Comparison of ENCODE assay signal across 20 cellular contexts in the genomic region with DNA sequence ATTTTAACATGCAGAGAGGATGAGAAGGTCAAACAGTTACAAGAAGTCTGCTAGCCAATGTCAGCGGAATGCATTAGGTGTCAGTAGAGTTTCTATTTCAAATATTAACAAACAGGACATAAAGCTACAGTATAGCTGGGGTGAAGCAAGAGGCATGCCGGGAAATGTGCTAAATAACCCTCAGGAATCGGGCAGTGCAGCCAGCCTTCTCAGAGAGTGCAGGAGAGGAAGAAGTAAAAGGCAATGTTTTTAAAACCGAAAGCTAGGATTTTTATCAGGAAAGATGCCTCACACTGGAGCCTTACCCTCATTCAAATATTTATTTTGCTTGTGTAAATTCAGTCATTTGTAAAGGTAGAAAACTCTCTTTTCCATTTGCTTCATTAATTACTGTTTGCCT. TPM values are rescaled to one million over a fixed set of nuclear protein-coding genes. Genes with fewer than 3 reads are reported as not detected.
A peak's percentile ranks its signal among the peaks of the same experiment; 100 is the strongest.
DNase-seq lines count a peak whose midpoint lies in the region; ATAC-seq, FAIRE-seq and TF ChIP-seq lines count a peak whose summit lies in the region.
"Had no signal": no experiment of that assay in that cellular context is flagged by ENCODE, and none has a peak within 500 bp of the region (broad histone marks: within the 10 kb centered on the region; RNA-seq: fewer than 3 reads in every experiment).

No MANE protein-coding gene starts in this region.

- peaks cover 6% of the 10 kb centered on the region; the same call in 1 of the 2 replicates for H3K4me1 Mint-ChIP-seq in HFFc6 (ENCODE audit: low read depth)
- H3K4me1 Mint-ChIP-seq: CD4-positive, CD25-positive, alpha-beta regulatory T cell; central memory CD8-positive, alpha-beta T cell; naive thymus-derived CD8-positive, alpha-beta T cell had no signal

- ATAC-seq in RWPE2 (ENCODE audit: low read depth) (peak; percentile 50; the same call in 2 of the 3 replicates), pancreas (peak in 3 of 4 donors; percentile 36 to 57 (median 42)), HG02885 (IDR thresholded peaks at IDR 0.05; ENCODE audit: poor library complexity, unreplicated experiment) (no peak)
- ATAC-seq in stimulated activated naive CD8-positive, alpha-beta T cell treated with anti-CD3 and anti-CD28 coated beads, Interleukin-15, Interleukin-2, amounts not matched to agents 100 U/mL and 50 U/mL, for 24 hours = no peak
- ATAC-seq: naive thymus-derived CD8-positive, alpha-beta T cell; right cardiac atrium had no signal

- no peaks in the 10 kb centered on the region for H3K9me3 Mint-ChIP-seq in HFFc6

- no peak for FAIRE-seq in pancreas (lab: Jason Lieb, UNC)
- FAIRE-seq: G401.6 had no signal

- H3K27ac ChIP-seq in RWPE2 (ENCODE audit: poor library complexity, severe bottlenecking) = no peak overlapping the region
- no peak overlapping the region for H3K27ac ChIP-seq in pancreas
- H3K27ac ChIP-seq: upper lobe of left lung had no signal

- H3K27me3 Mint-ChIP-seq in HFFc6 (ENCODE audit: insufficient read depth) = peaks cover 2% of the 10 kb centered on the region
- H3K27me3 Mint-ChIP-seq: central memory CD8-positive, alpha-beta T cell had no signal

- DNase-seq in HFFc6 (no peak), RWPE2 (ENCODE audit: low spot score) (no peak), fibroblast of peridontal ligament (ENCODE audit: extremely low read depth) (peak; percentile 20), pancreas (no peak), DMS153 treated with DMSO at 0.1 percent for 48 hours (lab: John Stamatoyannopoulos, UW; ENCODE audit: unreplicated experiment) (no peak), dedifferentiated amniotic fluid mesenchymal stem cell (ENCODE audit: extremely low spot score) (no peak)
- DNase-seq in stimulated activated naive CD8-positive, alpha-beta T cell treated with anti-CD3 and anti-CD28 coated beads, Interleukin-15, Interleukin-2, amounts not matched to agents 100 U/mL and 50 U/mL, for 24 hours = no peak
- DNase-seq: activated CD4-positive, CD25-positive, alpha-beta regulatory T cell treated with anti-CD3 and anti-CD28 coated beads, Interleukin-2, amount 50 U/mL, for 72 hours; activated naive CD4-positive, alpha-beta T cell treated with anti-CD3 and anti-CD28 coated beads, Interleukin-2, amount 50 U/mL, for 16 hours; CD4-positive, CD25-positive, alpha-beta regulatory T cell; hypothalamus; naive thymus-derived CD8-positive, alpha-beta T cell; NCI-H1048; right cardiac atrium; stimulated activated CD4-positive, alpha-beta T cell treated with anti-CD3 and anti-CD28 coated beads, Interleukin-2, amount 100 ng/mL, for 48 hours; upper lobe of left lung had no signal

- H3K9me3 ChIP-seq in RWPE2 (ENCODE audit: severe bottlenecking) (no peaks in the 10 kb centered on the region), pancreas (no peaks in the 10 kb centered on the region)
- H3K9me3 ChIP-seq: upper lobe of left lung had no signal

- intact Hi-C loops in pancreas (cut with DNase I) = no loop called here

- TF ChIP-seq CTCF in HFFc6 (IDR thresholded peaks at IDR 0.05) (no peak), RWPE2 (IDR thresholded peaks at IDR 0.05; ENCODE audit: poor library complexity, severe bottlenecking) (no peak), pancreas (IDR thresholded peaks at IDR 0.05) (no peak)

- whole genome bisulfite sequencing in pancreas, 2 donors = 10 to 12% methylated on average over 4 of the region's 4 CpGs

- H3K4me1 ChIP-seq in RWPE2 (ENCODE audit: insufficient read depth, poor library complexity, severe bottlenecking) (no peaks in the 10 kb centered on the region), pancreas (no peaks in the 10 kb centered on the region)

- H3K36me3 Mint-ChIP-seq in HFFc6 (ENCODE audit: low read depth) = no peaks in the 10 kb centered on the region
- H3K36me3 Mint-ChIP-seq: CD4-positive, CD25-positive, alpha-beta regulatory T cell; naive thymus-derived CD8-positive, alpha-beta T cell had no signal

- H3K4me3 ChIP-seq in RWPE2 (ENCODE audit: severe bottlenecking) = no peak overlapping the region
- no peak overlapping the region for H3K4me3 ChIP-seq in pancreas

- no peak overlapping the region for H3K27ac Mint-ChIP-seq in HFFc6
- H3K27ac Mint-ChIP-seq: CD4-positive, CD25-positive, alpha-beta regulatory T cell had no signal

- H3K36me3 ChIP-seq in RWPE2 (ENCODE audit: low read depth) (no peaks in the 10 kb centered on the region), pancreas (no peaks in the 10 kb centered on the region)
- H3K36me3 ChIP-seq: upper lobe of left lung had no signal

- H3K27me3 ChIP-seq in RWPE2 (ENCODE audit: insufficient read depth, poor library complexity, severe bottlenecking) = no peaks in the 10 kb centered on the region
- H3K27me3 ChIP-seq in pancreas = no peaks in the 10 kb centered on the region
- H3K27me3 ChIP-seq: upper lobe of left lung had no signal

- peak overlapping the region; percentile 55 for H3K4me3 Mint-ChIP-seq in HFFc6
- H3K4me3 Mint-ChIP-seq: CD4-positive, CD25-positive, alpha-beta regulatory T cell; central memory CD8-positive, alpha-beta T cell; naive thymus-derived CD8-positive, alpha-beta T cell had no signal

RNA-seq across cellular contexts. Expression of a gene that starts 59.1 kb away (rescaled TPM):
- total RNA-seq in HFFc6 (2021; fragmentation: NEBNext Ultra II Directional; extraction: Animal tissue kit (Norgen Biotek cat#: 25700)) = not detected
- 1 to 10 TPM in 3 of 6 donors, under 1 TPM in 3; 0.47 to 2.6 (median 1.2) TPM for total RNA-seq in pancreas
- 10 to 100 TPM in 1 of 2 donors, 1 to 10 TPM in 1; 2.6 to 17.3 TPM for polyA plus RNA-seq in pancreas
- total RNA-seq: CD4-positive, CD25-positive, alpha-beta regulatory T cell; lower leg skin; naive thymus-derived CD8-positive, alpha-beta T cell had no signal
- polyA plus RNA-seq: CD4-positive, CD25-positive, alpha-beta regulatory T cell; naive thymus-derived CD8-positive, alpha-beta T cell had no signal

Comparison
In these comparisons a context has a peak if more than half of its experiments do, and no peak if none do; other contexts are left out.
1. ATAC-seq: peak in RWPE2 (single experiment) and pancreas (3 of 4); none in stimulated activated naive CD8-positive, alpha-beta T cell treated with anti-CD3 and anti-CD28 coated beads, Interleukin-15, Interleukin-2, amounts not matched to agents 100 U/mL and 50 U/mL, for 24 hours (single experiment) and HG02885 (single experiment).